16 cellular contexts compared by ENCODE assay signal in genomic region chr4:11436084-11436483, GRCh38.
DNase-seq lines count a peak whose midpoint lies in the region; ATAC-seq lines count a peak whose summit lies in the region.
"Had no signal": no experiment of that assay in that cellular context is flagged by ENCODE, and none has a peak within 500 bp of the region (broad histone marks: within the 10 kb centered on the region; RNA-seq: fewer than 3 reads in every experiment).

No MANE protein-coding gene starts in this region.

- ATAC-seq in GM18873 (IDR thresholded peaks at IDR 0.05; ENCODE audit: low FRiP score, unreplicated experiment) (peak; percentile 51), GM21717 (IDR thresholded peaks at IDR 0.05; ENCODE audit: unreplicated experiment) (peak; percentile 64), HG03442 (IDR thresholded peaks at IDR 0.05; ENCODE audit: unreplicated experiment) (peak; percentile 79)
- ATAC-seq: activated CD8-positive, alpha-beta T cell treated with anti-CD3 and anti-CD28 coated beads for 36 hours; activated T-helper 17 cell treated with anti-CD3 and anti-CD28 coated beads, Interleukin-2, amount 50 U/mL, for 72 hours; gastrocnemius medialis; natural killer cell; Panc1; SK-N-SH treated with all-trans-retinoic acid at 6 μM for 48 hours had no signal

- DNase-seq in superior temporal gyrus (ENCODE audit: extremely low spot score): peak; percentile 12
- DNase-seq in activated effector memory CD4-positive, alpha-beta T cell treated with anti-CD3 and anti-CD28 coated beads, Interleukin-2, amount 50 U/mL, for 16 hours: no peak
- DNase-seq in DMS53 treated with DMSO at 0.1 percent for 48 hours (lab: John Stamatoyannopoulos, UW; ENCODE audit: unreplicated experiment): no peak
- DNase-seq in NCI-H1105 treated with DMSO at 0.1 percent for 48 hours (lab: John Stamatoyannopoulos, UW): no peak
- DNase-seq: activated CD8-positive, alpha-beta T cell treated with anti-CD3 and anti-CD28 coated beads for 36 hours; amniotic stem cell; C1 segment of cervical spinal cord; gastrocnemius medialis; Karpas-422; natural killer cell had no signal
